8 cellular contexts compared by ENCODE assay signal in genomic region chr4:139557506-139558110, GRCh38. TPM values are rescaled to one million over a fixed set of nuclear protein-coding genes. Genes with fewer than 3 reads are reported as not detected.
DNase-seq lines count a peak whose midpoint lies in the region; ATAC-seq, FAIRE-seq and TF ChIP-seq lines count a peak whose summit lies in the region.

No MANE protein-coding gene starts in this region.

- ATAC-seq in HG03521 (IDR thresholded peaks at IDR 0.05; ENCODE audit: unreplicated experiment) (no peak), HG02970 (IDR thresholded peaks at IDR 0.05; ENCODE audit: low FRiP score, unreplicated experiment) (no peak)

- H3K79me2 ChIP-seq in Karpas-422 (ENCODE audit: low read length) = peaks cover 34% of the 10 kb centered on the region

- POLR2A ChIA-PET in AG04449 (lab: Yijun Ruan, JAX) = interaction anchor here (1.4 kb wide), 1 partner anchor 104 kb away, joined by 5 read pairs; no protein-coding TSS in a partner anchor

- H3K36me3 ChIP-seq in Karpas-422 (ENCODE audit: insufficient read depth, low read length) (0 out of 2 replicates have a peak, but pooled peaks cover 8% of the 10 kb centered on the region), bronchial epithelial cell (ENCODE audit: control insufficient read depth, insufficient read depth, low read length) (no peaks in the 10 kb centered on the region), muscle layer of colon (ENCODE audit: insufficient read depth, low read length) (no peaks in the 10 kb centered on the region)

- H3K4me3 ChIP-seq in AG04449 (ENCODE audit: low read depth, low read length) (peak overlapping the region; percentile 90), Karpas-422 (ENCODE audit: low read length) (peak overlapping the region; percentile 77), bronchial epithelial cell (ENCODE audit: low read depth, low read length) (peak overlapping the region; percentile 83), muscle layer of colon (ENCODE audit: low read depth in 1 of 2, low read length in 2 of 2) (peak overlapping the region; percentile 82 to 98)

- no peak for FAIRE-seq in bronchial epithelial cell (lab: Jason Lieb, UNC)

- H4K20me1 ChIP-seq in Karpas-422 (ENCODE audit: insufficient read depth, low read depth, low read length) = peaks cover 21% of the 10 kb centered on the region; the same call in 1 of the 2 replicates

- no peaks in the 10 kb centered on the region for H3K9me2 ChIP-seq in Karpas-422 (replicated peaks; ENCODE audit: insufficient read depth, low read length)

- TF ChIP-seq CTCF in AG04449 (IDR thresholded peaks at IDR 0.05; ENCODE audit: insufficient read depth, low read length, missing control alignments) (no peak), bronchial epithelial cell (IDR thresholded peaks at IDR 0.05; ENCODE audit: insufficient read depth, low read length, severe bottlenecking) (no peak)

- H3K27me3 ChIP-seq in Karpas-422 (ENCODE audit: low read length) (no peaks in the 10 kb centered on the region), bronchial epithelial cell (ENCODE audit: control insufficient read depth, insufficient read depth, low read length) (no peaks in the 10 kb centered on the region), muscle layer of colon (ENCODE audit: control insufficient read depth in 1 of 2, insufficient read depth in 2 of 2, low read length in 2 of 2) (no peaks in the 10 kb centered on the region)

- peaks cover 67% of the 10 kb centered on the region for H3K4me1 ChIP-seq in Karpas-422 (ENCODE audit: low read length)
- peaks cover 54% of the 10 kb centered on the region for H3K4me1 ChIP-seq in muscle layer of colon (ENCODE audit: insufficient read depth, low read length)

- H3K4me2 ChIP-seq in Karpas-422 (ENCODE audit: low read depth, low read length, poor library complexity, severe bottlenecking) = peak overlapping the region; percentile 94

- H3K9me3 ChIP-seq in Karpas-422 (ENCODE audit: low read length) (no peaks in the 10 kb centered on the region), muscle layer of colon (ENCODE audit: low read length) (no peaks in the 10 kb centered on the region)

- no peak overlapping the region; the same call in 1 of the 2 replicates for H2AFZ ChIP-seq in Karpas-422 (ENCODE audit: low read length)

- no peak for DNase-seq in AG04449 (ENCODE audit: low read depth, low spot score)
- peak; percentile 63 for DNase-seq in Karpas-422
- no peak for DNase-seq in bronchial epithelial cell (ENCODE audit: low read depth)
- DNase-seq in amygdala (lab: John Stamatoyannopoulos, UW) = no peak
- no peak for DNase-seq in inferior parietal cortex (ENCODE audit: extremely low spot score)

- CTCF ChIA-PET in AG04449 (lab: Yijun Ruan, JAX) = interaction anchor here (0.9 to 3.0 kb wide), 6 partner anchors 23 to 99 kb away, joined by 3 to 14 read pairs (median 4); no protein-coding TSS in a partner anchor

- H3K9ac ChIP-seq in Karpas-422 (ENCODE audit: low read length) = peak overlapping the region; percentile 91
- H3K9ac ChIP-seq in muscle layer of colon (ENCODE audit: low read length) = peak overlapping the region; percentile 66

- H3K27ac ChIP-seq in Karpas-422 (ENCODE audit: low read length) (peak overlapping the region; percentile 89), muscle layer of colon (ENCODE audit: low read depth, low read length) (no peak overlapping the region)

RNA-seq across cellular contexts. Expression of gene SETD7, which starts 1.6 kb away (rescaled TPM):
- 43.5 and 59.4 TPM in 2 replicates for total RNA-seq in Karpas-422 (2014; rRNA removed; shearing (Covaris generic); ENCODE audit: low replicate concordance)
- total RNA-seq in bronchial epithelial cell = 45.0 and 56.7 TPM in 2 replicates
